Comparison of ENCODE assay signal across 1 cellular context in the genomic region with DNA sequence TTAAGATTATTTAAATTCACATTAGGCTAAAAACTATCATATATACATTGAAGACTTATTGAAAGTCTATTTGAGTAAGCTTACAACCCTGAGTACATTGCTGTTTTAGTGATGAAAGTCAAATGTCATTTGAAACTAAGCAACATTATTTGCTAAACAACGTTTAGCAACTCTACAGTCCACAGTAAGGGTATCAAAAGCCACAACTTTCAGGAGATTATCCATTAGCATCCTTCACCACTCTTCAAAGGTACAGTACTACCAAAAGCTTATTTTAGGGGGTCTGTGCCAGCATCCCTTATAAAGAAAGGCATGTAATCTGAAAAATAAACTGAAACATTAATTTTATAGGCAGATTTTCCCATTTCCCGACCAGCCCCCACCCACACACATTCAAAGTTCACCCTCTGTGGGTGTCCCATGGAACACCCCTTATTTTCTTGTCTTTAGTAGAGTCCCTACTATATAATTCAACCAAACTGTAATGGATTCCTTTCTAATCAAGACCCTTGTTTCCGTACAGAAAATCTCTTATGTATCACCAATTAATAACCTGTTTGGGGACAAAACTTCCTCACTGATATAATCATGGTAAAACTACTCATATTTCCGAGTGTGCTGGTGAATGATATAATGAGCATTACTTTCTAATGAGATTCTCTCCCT.
A peak's percentile ranks its signal among the peaks of the same experiment; 100 is the strongest.
TF ChIP-seq lines count a peak whose summit lies in the region.

No MANE protein-coding gene starts in this region.

TF ChIP-seq in K562, 482 proteins besides CTCF, POLR2A, EP300 and RAD21:
- peak; percentile 50; the same call in 1 of the 2 replicates for TF ChIP-seq POLR2G (IDR thresholded peaks at IDR 0.05; ENCODE audit: low read depth, low read length)
- TF ChIP-seq PML (IDR thresholded peaks at IDR 0.05; ENCODE audit: low read length): peak; percentile 5; the same call in 1 of the 2 replicates
- peak in 1 of 2 experiments; percentile 17; a peak in 2 of 4 replicates for TF ChIP-seq BCLAF1 (IDR thresholded peaks at IDR 0.05; ENCODE audit: borderline replicate concordance in 1 of 2, control insufficient read depth in 1 of 2, low read depth in 2 of 2, low read length in 1 of 2)
- TF ChIP-seq STAT5A (IDR thresholded peaks at IDR 0.05; ENCODE audit: borderline replicate concordance, low read length): peak; percentile 26; the same call in 1 of the 2 replicates
- peak; percentile 73 for TF ChIP-seq POLR2AphosphoS5 (IDR thresholded peaks at IDR 0.05; ENCODE audit: control insufficient read depth, insufficient read depth, low read depth, low read length)
- TF ChIP-seq PRDM10 (IDR thresholded peaks at IDR 0.05; ENCODE audit: partially characterized antibody): peak; percentile 23
- peak; percentile 63; the same call in 1 of the 2 replicates for TF ChIP-seq SUPT5H (IDR thresholded peaks at IDR 0.05)
- peak; percentile 25 for TF ChIP-seq RBM22 (IDR thresholded peaks at IDR 0.05; ENCODE audit: low read depth, low read length, poor library complexity, severe bottlenecking)
- TF ChIP-seq, protein P1, sequence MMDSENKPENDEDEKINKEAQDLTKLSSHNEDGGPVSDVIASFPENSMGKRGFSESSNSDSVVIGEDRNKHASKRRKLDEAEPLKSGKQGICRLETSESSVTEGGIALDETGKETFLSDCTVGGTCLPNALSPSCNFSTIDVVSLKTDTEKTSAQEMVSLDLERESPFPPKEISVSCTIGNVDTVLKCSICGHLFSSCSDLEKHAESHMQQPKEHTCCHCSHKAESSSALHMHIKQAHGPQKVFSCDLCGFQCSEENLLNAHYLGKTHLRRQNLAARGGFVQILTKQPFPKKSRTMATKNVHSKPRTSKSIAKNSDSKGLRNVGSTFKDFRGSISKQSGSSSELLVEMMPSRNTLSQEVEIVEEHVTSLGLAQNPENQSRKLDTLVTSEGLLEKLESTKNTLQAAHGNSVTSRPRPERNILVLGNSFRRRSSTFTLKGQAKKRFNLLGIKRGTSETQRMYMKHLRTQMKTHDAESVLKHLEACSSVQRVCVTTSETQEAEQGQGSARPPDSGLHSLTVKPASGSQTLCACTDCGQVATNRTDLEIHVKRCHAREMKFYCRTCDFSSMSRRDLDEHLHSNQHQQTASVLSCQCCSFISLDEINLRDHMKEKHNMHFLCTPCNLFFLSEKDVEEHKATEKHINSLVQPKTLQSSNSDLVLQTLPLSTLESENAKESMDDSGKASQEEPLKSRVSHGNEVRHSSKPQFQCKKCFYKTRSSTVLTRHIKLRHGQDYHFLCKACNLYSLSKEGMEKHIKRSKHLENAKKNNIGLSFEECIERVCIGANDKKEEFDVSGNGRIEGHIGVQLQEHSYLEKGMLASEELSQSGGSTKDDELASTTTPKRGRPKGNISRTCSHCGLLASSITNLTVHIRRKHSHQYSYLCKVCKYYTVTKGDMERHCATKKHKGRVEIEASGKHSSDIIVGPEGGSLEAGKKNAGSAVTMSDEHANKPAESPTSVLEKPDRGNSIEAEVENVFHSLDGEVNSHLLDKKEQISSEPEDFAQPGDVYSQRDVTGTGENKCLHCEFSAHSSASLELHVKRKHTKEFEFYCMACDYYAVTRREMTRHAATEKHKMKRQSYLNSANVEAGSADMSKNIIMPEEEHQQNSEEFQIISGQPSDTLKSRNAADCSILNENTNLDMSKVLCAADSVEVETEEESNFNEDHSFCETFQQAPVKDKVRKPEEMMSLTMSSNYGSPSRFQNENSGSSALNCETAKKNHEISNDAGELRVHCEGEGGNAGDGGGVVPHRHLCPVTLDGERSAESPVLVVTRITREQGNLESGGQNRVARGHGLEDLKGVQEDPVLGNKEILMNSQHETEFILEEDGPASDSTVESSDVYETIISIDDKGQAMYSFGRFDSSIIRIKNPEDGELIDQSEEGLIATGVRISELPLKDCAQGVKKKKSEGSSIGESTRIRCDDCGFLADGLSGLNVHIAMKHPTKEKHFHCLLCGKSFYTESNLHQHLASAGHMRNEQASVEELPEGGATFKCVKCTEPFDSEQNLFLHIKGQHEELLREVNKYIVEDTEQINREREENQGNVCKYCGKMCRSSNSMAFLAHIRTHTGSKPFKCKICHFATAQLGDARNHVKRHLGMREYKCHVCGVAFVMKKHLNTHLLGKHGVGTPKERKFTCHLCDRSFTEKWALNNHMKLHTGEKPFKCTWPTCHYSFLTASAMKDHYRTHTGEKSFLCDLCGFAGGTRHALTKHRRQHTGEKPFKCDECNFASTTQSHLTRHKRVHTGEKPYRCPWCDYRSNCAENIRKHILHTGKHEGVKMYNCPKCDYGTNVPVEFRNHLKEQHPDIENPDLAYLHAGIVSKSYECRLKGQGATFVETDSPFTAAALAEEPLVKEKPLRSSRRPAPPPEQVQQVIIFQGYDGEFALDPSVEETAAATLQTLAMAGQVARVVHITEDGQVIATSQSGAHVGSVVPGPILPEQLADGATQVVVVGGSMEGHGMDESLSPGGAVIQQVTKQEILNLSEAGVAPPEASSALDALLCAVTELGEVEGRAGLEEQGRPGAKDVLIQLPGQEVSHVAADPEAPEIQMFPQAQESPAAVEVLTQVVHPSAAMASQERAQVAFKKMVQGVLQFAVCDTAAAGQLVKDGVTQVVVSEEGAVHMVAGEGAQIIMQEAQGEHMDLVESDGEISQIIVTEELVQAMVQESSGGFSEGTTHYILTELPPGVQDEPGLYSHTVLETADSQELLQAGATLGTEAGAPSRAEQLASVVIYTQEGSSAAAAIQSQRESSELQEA (IDR thresholded peaks at IDR 0.05; ENCODE audit: low read depth): no peak
- 0 out of 2 replicates have a peak, but pooled peaks have one; percentile 41 for TF ChIP-seq POLR2AphosphoS2 (IDR thresholded peaks at IDR 0.05; ENCODE audit: low read length)
- TF ChIP-seq RFX1 (IDR thresholded peaks at IDR 0.05): no peak
- TF ChIP-seq RBFOX2 (IDR thresholded peaks at IDR 0.05; ENCODE audit: low read depth, low read length): peak; percentile 56; the same call in 1 of the 2 replicates
- no peak for TF ChIP-seq ZNF79 (CRISPR knock-in tag; IDR thresholded peaks at IDR 0.05; ENCODE audit: low read depth)
- 0 out of 2 replicates have a peak, but pooled peaks have one; percentile 45 for TF ChIP-seq NFATC3 (IDR thresholded peaks at IDR 0.05)
- 0 out of 2 replicates have a peak, but pooled peaks have one; percentile 8 for TF ChIP-seq NFIC (IDR thresholded peaks at IDR 0.05)
- TF ChIP-seq, protein P2, sequence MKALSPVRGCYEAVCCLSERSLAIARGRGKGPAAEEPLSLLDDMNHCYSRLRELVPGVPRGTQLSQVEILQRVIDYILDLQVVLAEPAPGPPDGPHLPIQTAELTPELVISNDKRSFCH (CRISPR knock-in tag; IDR thresholded peaks at IDR 0.05): no peak
- TF ChIP-seq, protein P2 (tag; IDR thresholded peaks at IDR 0.05): no peak
- TF ChIP-seq PATZ1 (CRISPR knock-in tag; IDR thresholded peaks at IDR 0.05; ENCODE audit: borderline replicate concordance): no peak
- 0 out of 2 replicates have a peak, but pooled peaks have one; percentile 24 for TF ChIP-seq ZNF347 (CRISPR knock-in tag; IDR thresholded peaks at IDR 0.05; ENCODE audit: low read depth)
